9 cellular contexts compared by ENCODE assay signal in genomic region chr13:51435002-51435578, GRCh38. TPM values are rescaled to one million over a fixed set of nuclear protein-coding genes. Genes with fewer than 3 reads are reported as not detected.
A peak's percentile ranks its signal among the peaks of the same experiment; 100 is the strongest.
DNase-seq lines count a peak whose midpoint lies in the region; ATAC-seq and TF ChIP-seq lines count a peak whose summit lies in the region.
"Had no signal": no experiment of that assay in that cellular context is flagged by ENCODE, and none has a peak within 500 bp of the region (broad histone marks: within the 10 kb centered on the region; RNA-seq: fewer than 3 reads in every experiment).

No MANE protein-coding gene starts in this region.

- H4K20me1 ChIP-seq in KMS-11 (ENCODE audit: insufficient read depth) = no peaks in the 10 kb centered on the region

- no peak overlapping the region for H3K4me3 ChIP-seq in BE2C (ENCODE audit: low read depth, low read length)
- H3K4me3 ChIP-seq in KMS-11 (IDR thresholded peaks at IDR 0.05; ENCODE audit: insufficient read depth, low read depth, low read length) = no peak overlapping the region

- peaks cover 7% of the 10 kb centered on the region for H3K36me3 ChIP-seq in BE2C
- no peaks in the 10 kb centered on the region for H3K36me3 ChIP-seq in KMS-11 (ENCODE audit: insufficient read depth)

- DNase-seq in BE2C (no peak), lung microvascular endothelial cell (ENCODE audit: low read depth in 2 of 2) (peak; percentile 42 to 61), NCI-H446 treated with DMSO at 0.1 percent for 48 hours (lab: John Stamatoyannopoulos, UW) (no peak)

- H3K4me1 ChIP-seq in BE2C = no peaks in the 10 kb centered on the region; the same call in 1 of the 2 replicates
- H3K4me1 ChIP-seq in KMS-11 (ENCODE audit: low read depth, poor library complexity, severe bottlenecking) = no peaks in the 10 kb centered on the region

- H3K4me2 ChIP-seq in KMS-11 = no peak overlapping the region

- no peak overlapping the region for H3K9ac ChIP-seq in KMS-11

- no peak overlapping the region for H3K4me3 Mint-ChIP-seq in brain

- H3K4me1 Mint-ChIP-seq in brain = peaks cover 12% of the 10 kb centered on the region

- peaks cover 15% of the 10 kb centered on the region for H3K36me3 Mint-ChIP-seq in brain

- no peaks in the 10 kb centered on the region for H3K9me3 ChIP-seq in BE2C

- no peaks in the 10 kb centered on the region for H3K27me3 Mint-ChIP-seq in brain

- ATAC-seq in GM19397 (IDR thresholded peaks at IDR 0.05; ENCODE audit: unreplicated experiment) (no peak), HG03457 (IDR thresholded peaks at IDR 0.05; ENCODE audit: unreplicated experiment) (no peak), GM18858 (IDR thresholded peaks at IDR 0.05; ENCODE audit: unreplicated experiment) (no peak)
- ATAC-seq: activated CD4-positive, CD25-positive, alpha-beta regulatory T cell treated with anti-CD3 and anti-CD28 coated beads, Interleukin-2, amount 50 U/mL, for 24 hours had no signal

- H3K27ac ChIP-seq in KMS-11 = no peak overlapping the region

- H3K9me3 Mint-ChIP-seq in brain = no peaks in the 10 kb centered on the region

- no peak overlapping the region for H2AFZ ChIP-seq in KMS-11 (ENCODE audit: low read depth)

- H3K27me3 ChIP-seq in BE2C = no peaks in the 10 kb centered on the region
- H3K27me3 ChIP-seq in KMS-11 (ENCODE audit: insufficient read depth, low read depth) = no peaks in the 10 kb centered on the region

- no peak overlapping the region for H3K27ac Mint-ChIP-seq in brain

- no peaks in the 10 kb centered on the region for H3K79me2 ChIP-seq in KMS-11 (ENCODE audit: insufficient read depth, low read depth)

- peak; percentile 52 for TF ChIP-seq CTCF in BE2C (IDR thresholded peaks at IDR 0.05; ENCODE audit: low read depth, low read length)
- TF ChIP-seq CTCF in KMS-11 (conservative IDR thresholded peaks at IDR 0.05; ENCODE audit: low read depth, low read length) = peak; percentile 59; the same call in 1 of the 2 replicates
- peak; percentile 61 to 70 for TF ChIP-seq CTCF in brain (conservative IDR thresholded peaks at IDR 0.05)

RNA-seq across cellular contexts. Expression of gene INTS6, which starts 17.7 kb away (rescaled TPM):
- 19.3 TPM for polyA plus RNA-seq in BE2C (2012; ENCODE audit: insufficient read depth, insufficient read length, low read depth)
- polyA plus RNA-seq in brain (ENCODE audit: insufficient read depth, low read depth, low replicate concordance) = 4.4 TPM
- total RNA-seq in lung microvascular endothelial cell = 24.8 and 34.3 TPM in 2 replicates

Comparison
In these comparisons a context has a peak if more than half of its experiments do, and no peak if none do; other contexts are left out.
1. DNase-seq: peak in lung microvascular endothelial cell (2 of 2); none in BE2C (single experiment) and NCI-H446 treated with DMSO at 0.1 percent for 48 hours (single experiment).
2. Peak in every context shown above with its lines, with median percentiles within 50 percentile points of each other: CTCF ChIP-seq.